9 cellular contexts compared by ENCODE assay signal in the genomic region with DNA sequence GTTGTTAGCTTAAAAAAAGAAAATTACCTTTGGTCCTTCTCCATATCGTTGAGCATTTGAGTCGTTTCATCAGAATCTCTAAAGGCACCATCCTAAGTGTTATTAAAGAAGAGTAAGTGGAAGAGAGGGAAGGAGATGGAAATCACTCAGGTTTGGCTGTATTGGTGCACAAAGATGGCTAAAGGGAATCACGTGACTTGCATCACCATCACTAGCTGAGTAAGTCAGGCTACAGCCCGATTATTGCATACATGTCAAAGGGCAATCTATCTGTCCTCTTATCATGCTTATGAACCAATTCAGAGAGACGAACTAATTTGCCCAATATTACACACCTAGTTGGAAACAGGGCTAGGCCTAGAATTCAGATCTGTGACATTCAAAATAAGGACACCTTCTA.
"Had no signal": no experiment of that assay in that cellular context is flagged by ENCODE, and none has a peak within 500 bp of the region (broad histone marks: within the 10 kb centered on the region; RNA-seq: fewer than 3 reads in every experiment).

No MANE protein-coding gene starts in this region.

- H3K4me1 ChIP-seq: HAP-1 had no signal

- ATAC-seq: HCT116 had no signal

- H3K27me3 Mint-ChIP-seq: IgD-negative memory B cell had no signal

- H3K27ac Mint-ChIP-seq: HFFc6, IgD-negative memory B cell had no signal

- H3K4me3 ChIP-seq: GM23248, HAP-1 had no signal

- DNase-seq: GM23248, GOT3, H7, HFFc6, KG1 had no signal

- H3K36me3 Mint-ChIP-seq: IgD-negative memory B cell had no signal

- H3K36me3 ChIP-seq: HAP-1 had no signal

- H3K4me3 Mint-ChIP-seq: HFFc6, IgD-negative memory B cell had no signal

- H3K4me1 Mint-ChIP-seq: IgD-negative memory B cell had no signal

- FAIRE-seq: HTR-8/SVneo had no signal

- H3K27ac ChIP-seq: GM23248 had no signal
